In genomic region chr4:71156616-71157015, GRCh38 we compare ENCODE assay signal across 1 cellular context.
TF ChIP-seq lines count a peak whose summit lies in the region.

No MANE protein-coding gene starts in this region.

TF ChIP-seq in K562, 482 proteins besides CTCF, POLR2A, EP300 and RAD21 (continued from another document):
- no peak for TF ChIP-seq MGA (IDR thresholded peaks at IDR 0.05)
- no peak for TF ChIP-seq CBX8 (IDR thresholded peaks at IDR 0.05; ENCODE audit: borderline replicate concordance, extremely low read depth, low read depth, low read length, poor library complexity, severe bottlenecking)
- no peak for TF ChIP-seq SRSF7 (optimal IDR thresholded peaks at IDR 0.05; ENCODE audit: low read depth, low read length)
- TF ChIP-seq RUNX1 (IDR thresholded peaks at IDR 0.05; ENCODE audit: low read depth) = no peak
- TF ChIP-seq FOXA3 (CRISPR knock-in tag; conservative IDR thresholded peaks at IDR 0.05 in 1 of 2, IDR thresholded peaks at IDR 0.05 in 1 of 2) = no peak
